Comparison of ENCODE assay signal across 13 cellular contexts in the genomic region with DNA sequence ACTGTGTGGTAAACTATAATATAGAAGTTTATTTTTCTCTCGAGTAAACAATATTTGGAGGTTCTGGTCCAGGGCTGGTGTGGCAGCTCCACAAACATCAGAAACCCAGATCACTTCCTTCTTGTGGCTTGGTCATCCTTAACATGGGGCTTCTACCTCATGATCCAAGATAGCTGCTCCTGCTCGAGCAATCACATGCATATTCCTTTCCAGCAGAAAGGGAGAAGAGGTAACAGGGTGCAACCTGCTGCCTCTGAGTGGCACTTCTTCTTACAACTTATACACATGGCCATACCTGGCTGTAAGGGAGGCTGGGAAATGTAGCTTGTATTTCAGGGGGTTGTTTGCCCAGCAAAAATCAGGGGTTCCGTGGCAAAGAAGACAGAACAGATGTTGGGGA. TPM values are rescaled to one million over a fixed set of nuclear protein-coding genes. Genes with fewer than 3 reads are reported as not detected.
DNase-seq lines count a peak whose midpoint lies in the region; ATAC-seq and TF ChIP-seq lines count a peak whose summit lies in the region.
"Had no signal": no experiment of that assay in that cellular context is flagged by ENCODE, and none has a peak within 500 bp of the region (broad histone marks: within the 10 kb centered on the region; RNA-seq: fewer than 3 reads in every experiment).

No MANE protein-coding gene starts in this region.

- H3K27ac ChIP-seq in C4-2B (peak overlapping the region; percentile 84), hepatocyte (peak overlapping the region; percentile 96)
- H3K27ac ChIP-seq: HL-60 had no signal

- DNase-seq in WTC11 (ENCODE audit: low spot score) (no peak), hepatocyte (ENCODE audit: low spot score) (no peak), NCI-H345 treated with DMSO at 0.1 percent for 48 hours (lab: John Stamatoyannopoulos, UW; ENCODE audit: unreplicated experiment) (no peak)
- no peak for DNase-seq in stimulated activated naive CD4-positive, alpha-beta T cell (lab: John Stamatoyannopoulos, UW)
- DNase-seq: ACHN; BE2C; C1 segment of cervical spinal cord; Caco-2; CD4-positive, alpha-beta T cell had no signal

- H3K36me3 Mint-ChIP-seq in WTC11, result no peaks in the 10 kb centered on the region

- no peaks in the 10 kb centered on the region; the same call in 1 of the 2 replicates for H3K27me3 Mint-ChIP-seq in WTC11 (ENCODE audit: low read depth)

- no peaks in the 10 kb centered on the region for H3K9me3 Mint-ChIP-seq in WTC11
- H3K9me3 Mint-ChIP-seq: CD4-positive, alpha-beta T cell had no signal

- no peak overlapping the region for H3K4me3 ChIP-seq in hepatocyte
- H3K4me3 ChIP-seq: HAP-1 had no signal

- no peak overlapping the region for H3K4me3 Mint-ChIP-seq in WTC11
- H3K4me3 Mint-ChIP-seq: CD4-positive, alpha-beta T cell had no signal

- no peaks in the 10 kb centered on the region for H4K20me1 ChIP-seq in hepatocyte (ENCODE audit: insufficient read depth, poor library complexity, severe bottlenecking)

- H3K27ac Mint-ChIP-seq in WTC11, result no peak overlapping the region
- H3K27ac Mint-ChIP-seq: CD4-positive, alpha-beta T cell had no signal

- TF ChIP-seq CTCF in C4-2B (conservative IDR thresholded peaks at IDR 0.05) (no peak), WTC11 (IDR thresholded peaks at IDR 0.05) (no peak), hepatocyte (IDR thresholded peaks at IDR 0.05; ENCODE audit: poor library complexity) (no peak)

- H3K4me1 ChIP-seq in hepatocyte (ENCODE audit: insufficient read depth), result peaks cover 29% of the 10 kb centered on the region
- H3K4me1 ChIP-seq: BE2C, HAP-1 had no signal

- H3K4me2 ChIP-seq in hepatocyte, result no peak overlapping the region

- peaks cover 59% of the 10 kb centered on the region for H3K4me1 Mint-ChIP-seq in WTC11

- no peaks in the 10 kb centered on the region for H3K79me2 ChIP-seq in hepatocyte

- no peak for ATAC-seq in WTC11
- no peak for ATAC-seq in HG03159 (IDR thresholded peaks at IDR 0.05; ENCODE audit: unreplicated experiment)

- WGBS in hepatocyte (ENCODE audit: low lambda C conversion rate, missing lambda C conversion rate), result 93% methylated on average over 3 of the region's 3 CpGs

- no peaks in the 10 kb centered on the region for H3K27me3 ChIP-seq in hepatocyte
- H3K27me3 ChIP-seq: BE2C had no signal

- POLR2A ChIA-PET in WTC11 (lab: Charles Lee), result no interaction called here

- no peaks in the 10 kb centered on the region for H3K9me3 ChIP-seq in hepatocyte (ENCODE audit: low read depth)
- H3K9me3 ChIP-seq: BE2C, Caco-2, HAP-1 had no signal

- no peak overlapping the region for H2AFZ ChIP-seq in hepatocyte

- no peaks in the 10 kb centered on the region for H3K36me3 ChIP-seq in hepatocyte (replicated peaks; ENCODE audit: insufficient read depth, low read depth)
- H3K36me3 ChIP-seq: BE2C, HAP-1 had no signal

- CTCF ChIA-PET in WTC11 (lab: Charles Lee), result interaction anchor here (0.6 to 4.6 kb wide), 4 partner anchors 18 to 94 kb away, joined by 3 to 36 read pairs (median 3); no protein-coding TSS in a partner anchor

- H3K9me2 ChIP-seq in hepatocyte (replicated peaks; ENCODE audit: insufficient read depth), result no peaks in the 10 kb centered on the region

TF ChIP-seq in WTC11, 78 proteins besides CTCF, POLR2A, EP300 and RAD21:
- TF ChIP-seq, protein P1, sequence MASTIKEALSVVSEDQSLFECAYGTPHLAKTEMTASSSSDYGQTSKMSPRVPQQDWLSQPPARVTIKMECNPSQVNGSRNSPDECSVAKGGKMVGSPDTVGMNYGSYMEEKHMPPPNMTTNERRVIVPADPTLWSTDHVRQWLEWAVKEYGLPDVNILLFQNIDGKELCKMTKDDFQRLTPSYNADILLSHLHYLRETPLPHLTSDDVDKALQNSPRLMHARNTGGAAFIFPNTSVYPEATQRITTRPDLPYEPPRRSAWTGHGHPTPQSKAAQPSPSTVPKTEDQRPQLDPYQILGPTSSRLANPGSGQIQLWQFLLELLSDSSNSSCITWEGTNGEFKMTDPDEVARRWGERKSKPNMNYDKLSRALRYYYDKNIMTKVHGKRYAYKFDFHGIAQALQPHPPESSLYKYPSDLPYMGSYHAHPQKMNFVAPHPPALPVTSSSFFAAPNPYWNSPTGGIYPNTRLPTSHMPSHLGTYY (CRISPR knock-in tag; IDR thresholded peaks at IDR 0.05), result no peak
- TF ChIP-seq, protein P2, sequence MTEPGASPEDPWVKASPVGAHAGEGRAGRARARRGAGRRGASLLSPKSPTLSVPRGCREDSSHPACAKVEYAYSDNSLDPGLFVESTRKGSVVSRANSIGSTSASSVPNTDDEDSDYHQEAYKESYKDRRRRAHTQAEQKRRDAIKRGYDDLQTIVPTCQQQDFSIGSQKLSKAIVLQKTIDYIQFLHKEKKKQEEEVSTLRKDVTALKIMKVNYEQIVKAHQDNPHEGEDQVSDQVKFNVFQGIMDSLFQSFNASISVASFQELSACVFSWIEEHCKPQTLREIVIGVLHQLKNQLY (CRISPR knock-in tag; IDR thresholded peaks at IDR 0.05), result no peak
- 0 out of 2 replicates have a peak, but pooled peaks have one; percentile 44 for TF ChIP-seq GTF2I (CRISPR knock-in tag; conservative IDR thresholded peaks at IDR 0.05)
- no peak for TF ChIP-seq ZBTB21 (CRISPR knock-in tag; IDR thresholded peaks at IDR 0.05; ENCODE audit: borderline replicate concordance)
- no peak for TF ChIP-seq JAZF1 (CRISPR knock-in tag; IDR thresholded peaks at IDR 0.05)

RNA-seq across cellular contexts. Expression of a gene that starts 44.6 kb away (rescaled TPM):
- total RNA-seq in WTC11 (2021) (12.5 to 18.9 TPM (median 18.2 TPM) in 3 replicates), hepatocyte (13.5 and 15.5 TPM in 2 replicates)
- 8.7 and 11.3 TPM in 2 replicates for polyA plus RNA-seq in hepatocyte
- total RNA-seq: CD4-positive, alpha-beta T cell had no signal

RNA-seq across cellular contexts. Expression of a gene that starts 54.7 kb away (rescaled TPM):
- total RNA-seq in WTC11 (2021) (3.1 to 3.4 TPM (median 3.4 TPM) in 3 replicates), hepatocyte (5.5 and 8.9 TPM in 2 replicates)
- polyA plus RNA-seq in hepatocyte, result 7.4 and 8.3 TPM in 2 replicates
